8 cellular contexts compared by ENCODE assay signal in genomic region chr3:13452490-13453335, GRCh38. TPM values are rescaled to one million over a fixed set of nuclear protein-coding genes. Genes with fewer than 3 reads are reported as not detected.
DNase-seq lines count a peak whose midpoint lies in the region; ATAC-seq and TF ChIP-seq lines count a peak whose summit lies in the region.

No MANE protein-coding gene starts in this region.

- in situ Hi-C loops in brain microvascular endothelial cell (cut with HindIII; ENCODE audit: low pct_ligation_motif_present, low sequenced_read_pairs), result no loop called here

- H3K4me3 ChIP-seq in LNCaP clone FGC (ENCODE audit: low read depth, low read length), result no peak overlapping the region
- peak overlapping the region; percentile 36 for H3K4me3 ChIP-seq in brain microvascular endothelial cell (ENCODE audit: low read depth, low read length)
- H3K4me3 ChIP-seq in iPS-18a (ENCODE audit: low read length), result peak overlapping the region; percentile 79
- peak overlapping the region; percentile 38 to 85 (median 81) for H3K4me3 ChIP-seq in skeletal muscle tissue (ENCODE audit: low read length in 3 of 3)

- H3K36me3 ChIP-seq in brain microvascular endothelial cell (replicated peaks), result no peaks in the 10 kb centered on the region
- no peaks in the 10 kb centered on the region for H3K36me3 ChIP-seq in iPS-18a (ENCODE audit: control insufficient read depth, low read depth, low read length)
- H3K36me3 ChIP-seq in skeletal muscle tissue (ENCODE audit: control insufficient read depth in 3 of 3, insufficient read depth in 3 of 3, low read length in 3 of 3), result no peaks in the 10 kb centered on the region

- DNase-seq in NCI-H2171 treated with DMSO at 0.1 percent for 48 hours (lab: John Stamatoyannopoulos, UW) (peak; percentile 25), NCI-H2171 (lab: John Stamatoyannopoulos, UW) (no peak), LNCaP clone FGC (ENCODE audit: low read depth) (peak; percentile 18), SW480 (ENCODE audit: low spot score) (peak; percentile 64), brain microvascular endothelial cell (peak; percentile 47)

- H3K4me1 ChIP-seq in iPS-18a (ENCODE audit: control insufficient read depth, low read depth, low read length) (peaks cover 6% of the 10 kb centered on the region), skeletal muscle tissue (ENCODE audit: control insufficient read depth in 3 of 3, insufficient read depth in 3 of 3, low read length in 3 of 3) (peaks cover 6 to 15% (median 7%) of the 10 kb centered on the region in 3 donors)

- TF ChIP-seq CTCF in LNCaP clone FGC (IDR thresholded peaks at IDR 0.05; ENCODE audit: control insufficient read depth, extremely low read depth, insufficient read depth) (peak; percentile 68), brain microvascular endothelial cell (IDR thresholded peaks at IDR 0.05; ENCODE audit: low read depth, low read length, missing control alignments) (peak; percentile 65)

- H3K27ac ChIP-seq in brain microvascular endothelial cell (no peak overlapping the region), iPS-18a (ENCODE audit: low read length) (no peak overlapping the region), skeletal muscle tissue (ENCODE audit: low read depth, low read length) (peak overlapping the region; percentile 73)

- ATAC-seq in HG03342 (IDR thresholded peaks at IDR 0.05; ENCODE audit: unreplicated experiment), result no peak

- no peaks in the 10 kb centered on the region for H3K9me3 ChIP-seq in iPS-18a (ENCODE audit: control insufficient read depth, low read depth, low read length)
- H3K9me3 ChIP-seq in skeletal muscle tissue (ENCODE audit: control insufficient read depth in 3 of 3, low read length in 3 of 3), result no peaks in the 10 kb centered on the region

- H3K9ac ChIP-seq in iPS-18a (ENCODE audit: low read length) (peak overlapping the region; percentile 61), skeletal muscle tissue (ENCODE audit: low read depth in 1 of 3, low read length in 3 of 3) (peak overlapping the region in 2 of 3 donors; percentile 73 to 82)

- H3K27me3 ChIP-seq in brain microvascular endothelial cell (replicated peaks) (no peaks in the 10 kb centered on the region), iPS-18a (ENCODE audit: control insufficient read depth, insufficient read depth, low read length) (no peaks in the 10 kb centered on the region), skeletal muscle tissue (ENCODE audit: control insufficient read depth in 3 of 3, insufficient read depth in 3 of 3, low read length in 3 of 3) (no peaks in the 10 kb centered on the region)

RNA-seq across cellular contexts. Expression of gene HDAC11, which starts 27.4 kb away (rescaled TPM):
- 8.9 TPM for total RNA-seq in skeletal muscle tissue

RNA-seq across cellular contexts. Expression of gene NUP210, which starts 32.6 kb away (rescaled TPM):
- total RNA-seq in skeletal muscle tissue, result 3.7 TPM
